ENCODE assay signal across 8 cellular contexts in genomic region chr5:126446498-126447224, GRCh38. TPM values are rescaled to one million over a fixed set of nuclear protein-coding genes. Genes with fewer than 3 reads are reported as not detected.
DNase-seq lines count a peak whose midpoint lies in the region; ATAC-seq and TF ChIP-seq lines count a peak whose summit lies in the region.

No MANE protein-coding gene starts in this region.

- TF ChIP-seq CTCF in omental fat pad (IDR thresholded peaks at IDR 0.05) (no peak), A673 (conservative IDR thresholded peaks at IDR 0.05; ENCODE audit: low read depth, low read length) (no peak)

- H3K27ac Mint-ChIP-seq in activated naive CD4-positive, alpha-beta T cell treated with anti-CD3 and anti-CD28 coated beads, Interleukin-2, amount 50 U/mL, for 72 hours = peak overlapping the region; percentile 81 to 93

- no peaks in the 10 kb centered on the region for H3K9me3 Mint-ChIP-seq in activated naive CD4-positive, alpha-beta T cell treated with anti-CD3 and anti-CD28 coated beads, Interleukin-2, amount 50 U/mL, for 72 hours

- POLR2A ChIA-PET in A673 (lab: Charles Lee; ENCODE audit: low non-redundant PET) = interaction anchor here (0.6 kb wide), 1 partner anchor 16 kb away, joined by 3 read pairs; no protein-coding TSS in a partner anchor

- no peaks in the 10 kb centered on the region for H3K27me3 ChIP-seq in effector memory CD4-positive, alpha-beta T cell (replicated peaks; ENCODE audit: control insufficient read depth, insufficient read depth, low read length, poor library complexity, severe bottlenecking)
- no peaks in the 10 kb centered on the region for H3K27me3 ChIP-seq in A673 (replicated peaks; ENCODE audit: insufficient read depth, low read depth, low read length, poor library complexity)

- peaks cover 0 to 18% of the 10 kb centered on the region in 2 donors for H3K36me3 Mint-ChIP-seq in activated naive CD4-positive, alpha-beta T cell treated with anti-CD3 and anti-CD28 coated beads, Interleukin-2, amount 50 U/mL, for 72 hours

- DNase-seq in activated naive CD4-positive, alpha-beta T cell treated with anti-CD3 and anti-CD28 coated beads, Interleukin-2, amount 50 U/mL, for 72 hours (ENCODE audit: low spot score in 2 of 2) = peak in 1 of 2 donors; percentile 50
- DNase-seq in omental fat pad (ENCODE audit: low spot score) (no peak), NCI-H2081 (lab: John Stamatoyannopoulos, UW) (no peak), UCSD-AML1 (lab: John Stamatoyannopoulos, UW; ENCODE audit: unreplicated experiment) (no peak), A673 (ENCODE audit: low spot score) (no peak)
- DNase-seq in effector memory CD4-positive, alpha-beta T cell = no peak

- peak; percentile 34 for ATAC-seq in GM18519 (IDR thresholded peaks at IDR 0.05; ENCODE audit: low FRiP score, unreplicated experiment)
- ATAC-seq in HG03342 (IDR thresholded peaks at IDR 0.05; ENCODE audit: unreplicated experiment) = peak; percentile 24
- peak; percentile 68 to 74 for ATAC-seq in activated naive CD4-positive, alpha-beta T cell treated with anti-CD3 and anti-CD28 coated beads, Interleukin-2, amount 50 U/mL, for 72 hours
- ATAC-seq in omental fat pad (ENCODE audit: low FRiP score) = peak; percentile 77

- intact Hi-C loops in A673 (cut with micrococcal nuclease; ENCODE audit: unreplicated experiment) = no loop called here

- H3K9me3 ChIP-seq in effector memory CD4-positive, alpha-beta T cell (ENCODE audit: control insufficient read depth, low read length) = no peaks in the 10 kb centered on the region
- no peaks in the 10 kb centered on the region for H3K9me3 ChIP-seq in A673 (ENCODE audit: low read depth, low read length, poor library complexity, severe bottlenecking)

- no peak overlapping the region for H3K27ac ChIP-seq in effector memory CD4-positive, alpha-beta T cell (ENCODE audit: insufficient read depth, low read length, poor library complexity, severe bottlenecking)
- H3K27ac ChIP-seq in A673 (ENCODE audit: low read depth, low read length, poor library complexity, severe bottlenecking) = no peak overlapping the region

- CTCF ChIA-PET in A673 (lab: Charles Lee) = no interaction called here

- no peaks in the 10 kb centered on the region for H3K36me3 ChIP-seq in effector memory CD4-positive, alpha-beta T cell (ENCODE audit: control insufficient read depth, insufficient read depth, low read length)
- no peaks in the 10 kb centered on the region for H3K36me3 ChIP-seq in A673 (ENCODE audit: insufficient read depth, low read length, poor library complexity, severe bottlenecking)

- peaks cover 8% of the 10 kb centered on the region for H3K4me1 ChIP-seq in effector memory CD4-positive, alpha-beta T cell (ENCODE audit: control insufficient read depth, insufficient read depth, low read length, poor library complexity, severe bottlenecking)
- H3K4me1 ChIP-seq in A673 (ENCODE audit: insufficient read depth, low read length, poor library complexity, severe bottlenecking) = no peaks in the 10 kb centered on the region

- no TSS peak for BruUV-seq in A673 (replicated peaks; lab: Mats Ljungman, UMichigan)

- H3K4me3 ChIP-seq in effector memory CD4-positive, alpha-beta T cell (ENCODE audit: insufficient read depth, low read depth, low read length, poor library complexity, severe bottlenecking) = no peak overlapping the region
- no peak overlapping the region for H3K4me3 ChIP-seq in A673 (ENCODE audit: low read depth, low read length, poor library complexity, severe bottlenecking)

RNA-seq across cellular contexts. Expression of gene GRAMD2B, which starts 23.5 kb away (rescaled TPM):
- 1 to 10 TPM; 9.5 to 9.6 TPM for total RNA-seq in activated naive CD4-positive, alpha-beta T cell treated with anti-CD3 and anti-CD28 coated beads, Interleukin-2, amount 50 U/mL, for 72 hours
- total RNA-seq in omental fat pad (10 to 100 TPM; 19.1 to 44.1 (median 36.7) TPM), A673 (2021) (2.1 and 2.6 TPM in 2 replicates)

Comparison
In these comparisons a context has a peak if more than half of its experiments do, and no peak if none do; other contexts are left out.
1. ATAC-seq: peak in every context shown above with its lines; median percentile 77 in omental fat pad; 71 in activated naive CD4-positive, alpha-beta T cell treated with anti-CD3 and anti-CD28 coated beads, Interleukin-2, amount 50 U/mL, for 72 hours; 34 in GM18519; 24 in HG03342.